ENCODE assay signal across 29 cellular contexts in the genomic region with DNA sequence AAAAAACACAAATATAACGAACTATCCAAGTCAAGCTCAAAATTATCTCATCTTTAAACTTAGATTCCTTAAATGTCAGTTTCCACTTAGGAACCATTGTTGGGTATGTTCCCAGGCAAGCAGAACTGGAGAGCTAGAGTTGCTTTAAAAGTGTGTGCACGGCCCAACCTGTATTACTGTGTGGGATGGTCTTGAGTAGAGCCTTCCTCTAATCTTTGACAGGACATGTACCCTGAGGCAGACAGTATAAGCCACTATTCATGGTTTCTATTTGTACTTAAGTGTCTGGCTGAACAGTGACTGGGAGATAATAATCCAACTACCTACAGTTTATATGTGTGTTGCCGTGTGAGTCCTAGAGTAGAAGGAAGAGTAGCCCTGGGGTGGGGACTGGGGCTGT.
"Had no signal": no experiment of that assay in that cellular context is flagged by ENCODE, and none has a peak within 500 bp of the region (broad histone marks: within the 10 kb centered on the region; RNA-seq: fewer than 3 reads in every experiment).

No MANE protein-coding gene starts in this region.

- H3K9ac ChIP-seq: KMS-11, SK-N-SH had no signal

- H3K9me3 ChIP-seq: body of pancreas, Peyer's patch, SJSA1, SK-N-SH had no signal

- H3K4me2 ChIP-seq: KMS-11, SK-N-SH had no signal

- H3K4me3 ChIP-seq: body of pancreas, Peyer's patch, SJSA1 had no signal

- H3K4me1 ChIP-seq: Peyer's patch, SJSA1 had no signal

- DNase-seq: activated CD4-positive, alpha-beta T cell treated with anti-CD3 and anti-CD28 coated beads for 36 hours; activated CD4-positive, alpha-beta T cell treated with anti-CD3 and anti-CD28 coated beads, Interleukin-2, amount 10 ng/mL, durations not matched to agents 7 days and 5 days; activated CD4-positive, alpha-beta T cell treated with anti-CD3 and anti-CD28 coated beads, Interleukin-2, amount 50 U/mL, for 48 hours; activated CD8-positive, alpha-beta T cell treated with anti-CD3 and anti-CD28 coated beads, Interleukin-2, amount 10 ng/mL, durations not matched to agents 7 days and 5 days; activated gamma-delta T cell; activated naive CD4-positive, alpha-beta T cell treated with Interleukin-2 at 50 U/mL for 16 hours; activated naive CD8-positive, alpha-beta T cell treated with anti-CD3 and anti-CD28 coated beads, Interleukin-2, amount 10 ng/mL, durations not matched to agents 7 days and 5 days; activated T-cell treated with anti-CD3 and anti-CD28 coated beads, Interleukin-2, amount 50 U/mL, for 24 hours; amygdala; body of pancreas; caudate nucleus; MM.1S; NCI-H1105; NCI-H1417 treated with DMSO at 0.1 percent for 48 hours; NCI-H187 treated with DMSO at 0.1 percent for 48 hours; NCI-H2081; NCI-H2171 treated with DMSO at 0.1 percent for 48 hours; NCI-H2227 treated with DMSO at 0.1 percent for 48 hours; NCI-H446; NCI-H510A treated with DMSO at 0.1 percent for 48 hours; NCI-H526 treated with DMSO at 0.1 percent for 48 hours; NCI-H774; PC-3; Peyer's patch; RPMI8226; SHP77 treated with DMSO at 0.1 percent for 48 hours; SK-N-SH had no signal

- H3K27ac ChIP-seq: body of pancreas, KMS-11, Peyer's patch, SJSA1 had no signal

- H3K27me3 ChIP-seq: body of pancreas, Peyer's patch had no signal

- H3K36me3 ChIP-seq: Peyer's patch, SJSA1 had no signal
